In genomic region chr5:154541553-154541952, GRCh38 we compare ENCODE assay signal across 16 cellular contexts.
A peak's percentile ranks its signal among the peaks of the same experiment; 100 is the strongest.
DNase-seq lines count a peak whose midpoint lies in the region; ATAC-seq and TF ChIP-seq lines count a peak whose summit lies in the region.
"Had no signal": no experiment of that assay in that cellular context is flagged by ENCODE, and none has a peak within 500 bp of the region (broad histone marks: within the 10 kb centered on the region; RNA-seq: fewer than 3 reads in every experiment).

No MANE protein-coding gene starts in this region.

- no peak for DNase-seq in HFF-Myc (ENCODE audit: extremely low read depth, low read depth)
- DNase-seq in brain microvascular endothelial cell, result no peak
- peak; percentile 34 for DNase-seq in nephron progenitor cell
- no peak for DNase-seq in ecto neural progenitor cell (ENCODE audit: low spot score)
- no peak for DNase-seq in activated T-helper 1 cell treated with anti-CD3 and anti-CD28 coated beads, Interleukin-12 subunit alpha, Interleukin-12 subunit beta, Interleukin-2, Interleukin-4 antibody, amounts not matched to agents 30 ng/mL and 10 ng/mL and 1 ng/mL, durations not matched to agents 14 hours and 24 hours and 36 hours (ENCODE audit: low spot score)
- DNase-seq: caudate nucleus; CD8-positive, alpha-beta T cell; GOT3; naive B cell; NCI-H187 treated with DMSO at 0.1 percent for 48 hours; NCI-H774; retina; Right ventricle myocardium superior; stimulated activated naive CD4-positive, alpha-beta T cell treated with Interleukin-2 at 50 U/mL for 16 hours had no signal

- TF ChIP-seq CTCF in HFF-Myc (IDR thresholded peaks at IDR 0.05; ENCODE audit: low read depth, low read length, missing control alignments) (peak; percentile 7), brain microvascular endothelial cell (IDR thresholded peaks at IDR 0.05; ENCODE audit: low read depth, low read length, missing control alignments) (peak; percentile 57), nephron progenitor cell (IDR thresholded peaks at IDR 0.05) (no peak)

- peaks cover 7% of the 10 kb centered on the region; the same call in 1 of the 2 replicates for H3K4me1 ChIP-seq in ES-I3 (ENCODE audit: insufficient read depth, low read length)

- intact Hi-C loops in activated T-helper 1 cell treated with anti-CD3 and anti-CD28 coated beads, Interleukin-12 subunit alpha, Interleukin-12 subunit beta, Interleukin-2, Interleukin-4 antibody, amounts not matched to agents 30 ng/mL and 10 ng/mL and 1 ng/mL, durations not matched to agents 14 hours and 24 hours and 36 hours (cut with micrococcal nuclease), result no loop called here

- no peak overlapping the region for H3K27ac Mint-ChIP-seq in nephron progenitor cell
- H3K27ac Mint-ChIP-seq in activated T-helper 1 cell treated with anti-CD3 and anti-CD28 coated beads, Interleukin-12 subunit alpha, Interleukin-12 subunit beta, Interleukin-2, Interleukin-4 antibody, amounts not matched to agents 30 ng/mL and 10 ng/mL and 1 ng/mL, durations not matched to agents 14 hours and 24 hours and 36 hours, result no peak overlapping the region
- H3K27ac Mint-ChIP-seq: CD8-positive, alpha-beta T cell; naive B cell had no signal

- no peaks in the 10 kb centered on the region for H3K36me3 Mint-ChIP-seq in nephron progenitor cell (ENCODE audit: low read depth)
- no peaks in the 10 kb centered on the region for H3K36me3 Mint-ChIP-seq in activated T-helper 1 cell treated with anti-CD3 and anti-CD28 coated beads, Interleukin-12 subunit alpha, Interleukin-12 subunit beta, Interleukin-2, Interleukin-4 antibody, amounts not matched to agents 30 ng/mL and 10 ng/mL and 1 ng/mL, durations not matched to agents 14 hours and 24 hours and 36 hours (ENCODE audit: low read depth)
- H3K36me3 Mint-ChIP-seq: CD8-positive, alpha-beta T cell; naive B cell had no signal

- H3K27ac ChIP-seq in brain microvascular endothelial cell, result no peak overlapping the region

- no peak overlapping the region for H3K4me3 ChIP-seq in HFF-Myc (replicated peaks; ENCODE audit: low read depth, low read length)
- no peak overlapping the region for H3K4me3 ChIP-seq in brain microvascular endothelial cell (ENCODE audit: low read depth, low read length)

- H3K9ac ChIP-seq in ES-I3 (ENCODE audit: low read depth, low read length), result peak overlapping the region; percentile 14; the same call in 1 of the 2 replicates

- H3K9me3 ChIP-seq in ES-I3 (ENCODE audit: control insufficient read depth, insufficient read depth, low read length), result no peaks in the 10 kb centered on the region

- H3K9me3 Mint-ChIP-seq in nephron progenitor cell, result no peaks in the 10 kb centered on the region
- no peaks in the 10 kb centered on the region for H3K9me3 Mint-ChIP-seq in activated T-helper 1 cell treated with anti-CD3 and anti-CD28 coated beads, Interleukin-12 subunit alpha, Interleukin-12 subunit beta, Interleukin-2, Interleukin-4 antibody, amounts not matched to agents 30 ng/mL and 10 ng/mL and 1 ng/mL, durations not matched to agents 14 hours and 24 hours and 36 hours
- H3K9me3 Mint-ChIP-seq: CD8-positive, alpha-beta T cell; naive B cell had no signal

- in situ Hi-C loops in brain microvascular endothelial cell (cut with HindIII; ENCODE audit: low pct_ligation_motif_present, low sequenced_read_pairs), result no loop called here

- H3K4me1 Mint-ChIP-seq in nephron progenitor cell, result peaks cover 26% of the 10 kb centered on the region
- H3K4me1 Mint-ChIP-seq in activated T-helper 1 cell treated with anti-CD3 and anti-CD28 coated beads, Interleukin-12 subunit alpha, Interleukin-12 subunit beta, Interleukin-2, Interleukin-4 antibody, amounts not matched to agents 30 ng/mL and 10 ng/mL and 1 ng/mL, durations not matched to agents 14 hours and 24 hours and 36 hours (ENCODE audit: low read depth), result no peaks in the 10 kb centered on the region
- H3K4me1 Mint-ChIP-seq: naive B cell had no signal

- H3K27me3 Mint-ChIP-seq in nephron progenitor cell (ENCODE audit: low read depth, poor library complexity), result peaks cover 17% of the 10 kb centered on the region
- no peaks in the 10 kb centered on the region for H3K27me3 Mint-ChIP-seq in activated T-helper 1 cell treated with anti-CD3 and anti-CD28 coated beads, Interleukin-12 subunit alpha, Interleukin-12 subunit beta, Interleukin-2, Interleukin-4 antibody, amounts not matched to agents 30 ng/mL and 10 ng/mL and 1 ng/mL, durations not matched to agents 14 hours and 24 hours and 36 hours (ENCODE audit: insufficient read depth)

- no peak overlapping the region for H3K4me3 Mint-ChIP-seq in nephron progenitor cell
- H3K4me3 Mint-ChIP-seq in activated T-helper 1 cell treated with anti-CD3 and anti-CD28 coated beads, Interleukin-12 subunit alpha, Interleukin-12 subunit beta, Interleukin-2, Interleukin-4 antibody, amounts not matched to agents 30 ng/mL and 10 ng/mL and 1 ng/mL, durations not matched to agents 14 hours and 24 hours and 36 hours, result no peak overlapping the region
- H3K4me3 Mint-ChIP-seq: CD8-positive, alpha-beta T cell; naive B cell had no signal

- H3K36me3 ChIP-seq in ES-I3 (ENCODE audit: insufficient read depth, low read length) (no peaks in the 10 kb centered on the region), brain microvascular endothelial cell (replicated peaks) (no peaks in the 10 kb centered on the region)

- peaks cover 14% of the 10 kb centered on the region for H3K27me3 ChIP-seq in brain microvascular endothelial cell (replicated peaks)

- no peak for ATAC-seq in GM18907 (IDR thresholded peaks at IDR 0.05; ENCODE audit: unreplicated experiment)
- ATAC-seq: CD8-positive, alpha-beta T cell had no signal
